In the genomic region with DNA sequence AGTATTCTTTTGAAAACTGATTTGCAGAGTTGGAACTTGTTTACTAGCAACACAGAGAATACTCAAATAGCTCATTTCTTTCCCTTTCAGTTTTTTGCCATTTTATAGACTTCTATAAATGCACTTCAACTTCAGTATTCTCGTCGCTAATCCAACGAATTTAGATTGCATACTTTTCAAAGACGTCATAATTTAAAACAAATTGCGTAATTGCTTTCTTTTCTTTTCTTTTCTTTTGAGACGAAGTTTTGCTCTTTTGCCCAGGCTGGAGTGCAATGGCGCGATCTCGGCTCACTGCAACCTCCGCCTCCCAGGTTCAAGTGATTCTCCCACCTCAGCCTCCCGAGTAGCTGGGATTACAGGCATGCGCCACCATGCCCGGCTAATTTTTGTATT, we compare ENCODE assay signal across 7 cellular contexts. TPM values are rescaled to one million over a fixed set of nuclear protein-coding genes. Genes with fewer than 3 reads are reported as not detected.
DNase-seq lines count a peak whose midpoint lies in the region; ATAC-seq and TF ChIP-seq lines count a peak whose summit lies in the region.
"Not testable (repeated sequence)": the region's sequence is repeated elsewhere in the genome, so short reads cannot be mapped to it uniquely, and the experiment has no call there.

No MANE protein-coding gene starts in this region.

- TF ChIP-seq CTCF in GM12865 (IDR thresholded peaks at IDR 0.05; ENCODE audit: insufficient read depth, low read depth, low read length, missing control alignments); Peyer's patch (IDR thresholded peaks at IDR 0.05); natural killer cell (IDR thresholded peaks at IDR 0.05); smooth muscle cell (IDR thresholded peaks at IDR 0.05; ENCODE audit: borderline replicate concordance, insufficient read depth, poor library complexity, severe bottlenecking): not testable (repeated sequence)

- H3K9ac ChIP-seq in iPS-15b (ENCODE audit: low read depth, low read length); smooth muscle cell (ENCODE audit: low read depth): not testable (repeated sequence)

- WGBS in smooth muscle cell (ENCODE audit: low lambda C conversion rate) = 87% methylated on average over 13 of the region's 13 CpGs

- H3K27ac ChIP-seq in Peyer's patch = peak overlapping the region; percentile 95 to 100 (median 100)
- H3K27ac ChIP-seq in smooth muscle cell (ENCODE audit: low read depth) = not testable (repeated sequence)

- not testable (repeated sequence) for H3K27me3 ChIP-seq in Peyer's patch; iPS-15b (ENCODE audit: control insufficient read depth, insufficient read depth, low read length); smooth muscle cell (ENCODE audit: low read depth)

- TF ChIP-seq POLR2A in Peyer's patch (IDR thresholded peaks at IDR 0.05) = not testable (repeated sequence)

- H3K4me1 ChIP-seq in Peyer's patch = peaks cover 0 to 18% (median 0%) of the 10 kb centered on the region in 4 donors
- not testable (repeated sequence) for H3K4me1 ChIP-seq in iPS-15b (ENCODE audit: control insufficient read depth, insufficient read depth, low read length); smooth muscle cell (ENCODE audit: low read depth)

- H4K20me1 ChIP-seq in smooth muscle cell (ENCODE audit: low read depth) = peaks cover 14% of the 10 kb centered on the region

- H3K9me3 Mint-ChIP-seq in activated T-helper 17 cell treated with anti-CD3 and anti-CD28 coated beads, Interleukin-2, amount 50 U/mL, for 72 hours; effector memory CD8-positive, alpha-beta T cell; natural killer cell: not testable (repeated sequence)

- peak overlapping the region; percentile 98 for H3K4me2 ChIP-seq in smooth muscle cell

- peaks cover 18% of the 10 kb centered on the region for H3K79me2 ChIP-seq in smooth muscle cell (ENCODE audit: low read depth)

- intact Hi-C loops in natural killer cell (cut with micrococcal nuclease) = loop anchor here (5.0 kb wide), 1 partner anchor 404 kb away; no protein-coding TSS in a partner anchor

- peak overlapping the region; percentile 91 for H3K4me3 Mint-ChIP-seq in activated T-helper 17 cell treated with anti-CD3 and anti-CD28 coated beads, Interleukin-2, amount 50 U/mL, for 72 hours
- H3K4me3 Mint-ChIP-seq in effector memory CD8-positive, alpha-beta T cell = peak overlapping the region; percentile 30 to 86
- H3K4me3 Mint-ChIP-seq in natural killer cell = peak overlapping the region; percentile 70

- not testable (repeated sequence) for H3F3A ChIP-seq in smooth muscle cell (ENCODE audit: low read depth)

- not testable (repeated sequence) for ATAC-seq in activated T-helper 17 cell treated with anti-CD3 and anti-CD28 coated beads, Interleukin-2, amount 50 U/mL, for 72 hours (replicated peaks); effector memory CD8-positive, alpha-beta T cell (replicated peaks); natural killer cell

- DNase-seq in GM12865 (ENCODE audit: low read depth); Peyer's patch; effector memory CD8-positive, alpha-beta T cell; natural killer cell; smooth muscle cell (lab: John Stamatoyannopoulos, UW; ENCODE audit: unreplicated experiment): not testable (repeated sequence)

- peak overlapping the region; percentile 65 for H2AFZ ChIP-seq in smooth muscle cell (ENCODE audit: low read depth)

- H3K9me3 ChIP-seq in Peyer's patch; iPS-15b (ENCODE audit: control insufficient read depth, insufficient read depth, low read length); smooth muscle cell (replicated peaks; ENCODE audit: low read depth): not testable (repeated sequence)

- H3K4me1 Mint-ChIP-seq in activated T-helper 17 cell treated with anti-CD3 and anti-CD28 coated beads, Interleukin-2, amount 50 U/mL, for 72 hours = peaks cover 26% of the 10 kb centered on the region
- peaks cover 16 to 20% of the 10 kb centered on the region in 2 donors for H3K4me1 Mint-ChIP-seq in effector memory CD8-positive, alpha-beta T cell (ENCODE audit: low read depth in 2 of 2)
- H3K4me1 Mint-ChIP-seq in natural killer cell = peaks cover 23 to 26% of the 10 kb centered on the region in 2 donors

- H3K27ac Mint-ChIP-seq in activated T-helper 17 cell treated with anti-CD3 and anti-CD28 coated beads, Interleukin-2, amount 50 U/mL, for 72 hours = not testable (repeated sequence)
- peak overlapping the region; percentile 90 to 98 for H3K27ac Mint-ChIP-seq in effector memory CD8-positive, alpha-beta T cell
- peak overlapping the region; percentile 95 to 97 for H3K27ac Mint-ChIP-seq in natural killer cell

- H3K36me3 ChIP-seq in Peyer's patch; iPS-15b (ENCODE audit: control insufficient read depth, insufficient read depth, low read length); smooth muscle cell (ENCODE audit: low read depth): not testable (repeated sequence)

- peak overlapping the region; percentile 85; the same call in 1 of the 2 replicates for H3K4me3 ChIP-seq in GM12865 (ENCODE audit: low read depth, low read length)
- not testable (repeated sequence) for H3K4me3 ChIP-seq in Peyer's patch, smooth muscle cell
- H3K4me3 ChIP-seq in iPS-15b (ENCODE audit: low read depth, low read length) = peak overlapping the region; percentile 70

- H3K36me3 Mint-ChIP-seq in activated T-helper 17 cell treated with anti-CD3 and anti-CD28 coated beads, Interleukin-2, amount 50 U/mL, for 72 hours (ENCODE audit: low read depth) = peaks cover 21% of the 10 kb centered on the region
- H3K36me3 Mint-ChIP-seq in effector memory CD8-positive, alpha-beta T cell (ENCODE audit: insufficient read depth) = peaks cover 29% of the 10 kb centered on the region
- not testable (repeated sequence) for H3K36me3 Mint-ChIP-seq in natural killer cell

- H3K27me3 Mint-ChIP-seq in activated T-helper 17 cell treated with anti-CD3 and anti-CD28 coated beads, Interleukin-2, amount 50 U/mL, for 72 hours; effector memory CD8-positive, alpha-beta T cell: not testable (repeated sequence)
- peaks cover 13 to 15% of the 10 kb centered on the region in 2 donors for H3K27me3 Mint-ChIP-seq in natural killer cell (ENCODE audit: low read depth in 2 of 2)

RNA-seq across cellular contexts. Expression of a gene that starts 1.2 kb away (rescaled TPM):
- total RNA-seq in Peyer's patch = 10 to 100 TPM; 82.6 to 89.5 (median 85.3) TPM
- total RNA-seq in activated T-helper 17 cell treated with anti-CD3 and anti-CD28 coated beads, Interleukin-2, amount 50 U/mL, for 72 hours = 10 to 100 TPM; 33.1 to 40.1 TPM
- 10 to 100 TPM; 34.7 to 49.1 (median 38.5) TPM for total RNA-seq in natural killer cell
- total RNA-seq in smooth muscle cell = 20.6 and 38.9 TPM in 2 replicates
- 9.5 and 20.2 TPM in 2 replicates for polyA plus RNA-seq in smooth muscle cell
